Comparison of ENCODE assay signal across 8 cellular contexts in genomic region chr3:133572158-133573053, GRCh38. TPM values are rescaled to one million over a fixed set of nuclear protein-coding genes. Genes with fewer than 3 reads are reported as not detected.
DNase-seq lines count a peak whose midpoint lies in the region; ATAC-seq, FAIRE-seq and TF ChIP-seq lines count a peak whose summit lies in the region.

No MANE protein-coding gene starts in this region.

- peaks cover 21% of the 10 kb centered on the region for H3K36me3 ChIP-seq in Panc1 (ENCODE audit: control insufficient read depth, insufficient read depth, low read length)
- peaks cover 0 to 6% (median 0%) of the 10 kb centered on the region in 3 donors for H3K36me3 ChIP-seq in pancreas

- H3K4me3 ChIP-seq in AG10803 (ENCODE audit: low read length) (peak overlapping the region; percentile 37), Panc1 (ENCODE audit: low read depth in 2 of 2, low read length in 2 of 2) (peak overlapping the region; percentile 19 to 61), epithelial cell of esophagus (ENCODE audit: low read length) (peak overlapping the region; percentile 31), pancreas (peak overlapping the region in 1 of 4 donors; percentile 21)

- TSS peak; percentile 97 for BruUV-seq in Panc1 (replicated peaks; lab: Mats Ljungman, UMichigan)

- peaks cover 32% of the 10 kb centered on the region for H3K4me1 ChIP-seq in Panc1 (ENCODE audit: control insufficient read depth, insufficient read depth, low read length)
- peaks cover 10 to 33% (median 20%) of the 10 kb centered on the region in 3 donors for H3K4me1 ChIP-seq in pancreas

- intact Hi-C loops in Panc1 (cut with micrococcal nuclease; ENCODE audit: unreplicated experiment) (no loop called here), pancreas (cut with DNase I) (loop anchor here in 1 of 3 donors (10.0 kb wide), 1 partner anchor 78 kb away; no protein-coding TSS in a partner anchor)

- WGBS in pancreas, 2 donors = 84 to 86% methylated on average over 19 of the region's 19 CpGs

- peak overlapping the region; percentile 97 for H3K27ac ChIP-seq in Panc1 (ENCODE audit: low read length)
- peak overlapping the region; percentile 31 to 94 (median 78) for H3K27ac ChIP-seq in pancreas

- in situ Hi-C loops in Panc1 (cut with HindIII; ENCODE audit: low pct_unique_long_range_greater_than_20kb, low sequenced_read_pairs) = no loop called here

- no peak for FAIRE-seq in pancreas (lab: Jason Lieb, UNC)

- peak; percentile 40 for DNase-seq in AG10803 (ENCODE audit: low read depth)
- no peak for DNase-seq in Panc1 (ENCODE audit: low read depth, low spot score)
- DNase-seq in epithelial cell of esophagus (ENCODE audit: low read depth) = peak; percentile 55
- no peak for DNase-seq in pancreas
- no peak for DNase-seq in NCI-H526 treated with DMSO at 0.1 percent for 48 hours (lab: John Stamatoyannopoulos, UW)
- no peak for DNase-seq in effector CD8-positive, alpha-beta T cell (lab: John Stamatoyannopoulos, UW)
- DNase-seq in NCI-H2029 (lab: John Stamatoyannopoulos, UW) = no peak

- ATAC-seq in GM21528 (IDR thresholded peaks at IDR 0.05; ENCODE audit: low FRiP score, unreplicated experiment) (peak; percentile 20), Panc1 (no peak), pancreas (no peak)

- POLR2A ChIA-PET in Panc1 (lab: Charles Lee) = interaction anchor here (0.6 to 0.9 kb wide), 2 partner anchors 9 to 315 kb away, joined by 3 to 6 read pairs; no protein-coding TSS in a partner anchor

- CTCF ChIA-PET in Panc1 (lab: Charles Lee) = interaction anchor here (0.6 to 1.4 kb wide), 7 partner anchors 40 to 531 kb away, joined by 3 to 6 read pairs (median 5); no protein-coding TSS in a partner anchor

- H3K27me3 ChIP-seq in Panc1 (ENCODE audit: control insufficient read depth, insufficient read depth, low read length) = no peaks in the 10 kb centered on the region
- H3K27me3 ChIP-seq in pancreas = no peaks in the 10 kb centered on the region

- H3K9me3 ChIP-seq in Panc1 (ENCODE audit: control insufficient read depth, insufficient read depth, low read depth, low read length) (no peaks in the 10 kb centered on the region), pancreas (no peaks in the 10 kb centered on the region)

- no peak for TF ChIP-seq CTCF in AG10803 (conservative IDR thresholded peaks at IDR 0.05; ENCODE audit: low read length)
- no peak for TF ChIP-seq CTCF in Panc1 (IDR thresholded peaks at IDR 0.05)
- TF ChIP-seq CTCF in epithelial cell of esophagus (IDR thresholded peaks at IDR 0.05; ENCODE audit: insufficient read depth, low read depth, low read length, missing control alignments) = no peak
- no peak for TF ChIP-seq CTCF in pancreas (IDR thresholded peaks at IDR 0.05)

RNA-seq across cellular contexts. Expression of gene CDV3, which starts 1.1 kb away (rescaled TPM):
- total RNA-seq in Panc1 (2021; ENCODE audit: unreplicated experiment) (506 TPM), pancreas (10 to 100 TPM; 52.0 to 92.9 (median 85.5) TPM)
- 291 TPM for polyA plus RNA-seq in Panc1 (2012; ENCODE audit: insufficient read length)
- 10 to 100 TPM; 27.6 to 38.4 TPM for polyA plus RNA-seq in pancreas

Comparison
In these comparisons a context has a peak if more than half of its experiments do, and no peak if none do; other contexts are left out.
1. DNase-seq: peak in AG10803 (single experiment) and epithelial cell of esophagus (single experiment); none in Panc1 (single experiment), pancreas (0 of 6), NCI-H526 treated with DMSO at 0.1 percent for 48 hours (single experiment), effector CD8-positive, alpha-beta T cell (single experiment) and NCI-H2029 (single experiment).